In the genomic region with DNA sequence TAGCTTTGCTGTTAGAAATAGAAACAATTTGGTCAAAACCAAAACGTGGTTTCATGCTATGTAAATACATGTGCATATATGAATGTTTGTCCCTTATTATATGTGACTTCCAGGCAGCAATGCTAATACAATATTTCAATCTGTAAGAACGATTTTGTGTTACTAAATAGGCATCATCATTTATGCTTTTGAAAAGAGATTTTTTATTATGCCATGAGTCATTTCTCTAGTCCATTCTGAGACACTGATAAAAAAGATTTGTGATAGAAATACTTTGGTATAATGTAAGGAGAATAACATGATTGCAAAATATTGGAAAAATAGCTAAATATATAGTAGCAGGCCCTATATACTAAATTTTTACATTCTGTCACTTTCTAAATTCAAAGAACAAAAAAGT, we compare ENCODE assay signal across 17 cellular contexts. TPM values are rescaled to one million over a fixed set of nuclear protein-coding genes. Genes with fewer than 3 reads are reported as not detected.
A peak's percentile ranks its signal among the peaks of the same experiment; 100 is the strongest.
DNase-seq lines count a peak whose midpoint lies in the region; ATAC-seq and TF ChIP-seq lines count a peak whose summit lies in the region.
"Had no signal": no experiment of that assay in that cellular context is flagged by ENCODE, and none has a peak within 500 bp of the region (broad histone marks: within the 10 kb centered on the region; RNA-seq: fewer than 3 reads in every experiment).

No MANE protein-coding gene starts in this region.

- DNase-seq in heart left ventricle: no peak
- DNase-seq in Right ventricle myocardium inferior (ENCODE audit: missing footprints): no peak
- no peak for DNase-seq in coronary artery (ENCODE audit: low spot score)
- no peak for DNase-seq in uterus
- DNase-seq in SW480 (ENCODE audit: low spot score): no peak
- DNase-seq in stimulated activated CD8-positive, alpha-beta memory T cell treated with anti-CD3 and anti-CD28 coated beads, Interleukin-4, amount 100 ng/mL, for 48 hours: no peak
- DNase-seq in posterior vena cava (ENCODE audit: low spot score): no peak
- DNase-seq: 8988T; activated CD4-positive, alpha-beta T cell treated with anti-CD3 and anti-CD28 coated beads, Interleukin-2, amount 50 U/mL, for 4 hours; activated T-cell treated with anti-CD3 and anti-CD28 coated beads, Interleukin-2, amount 50 U/mL, for 24 hours; CD4-positive, CD25-positive, alpha-beta regulatory T cell; effector CD4-positive, alpha-beta T cell; NCI-H1092 treated with DMSO at 0.1 percent for 48 hours; right lobe of liver; stimulated activated CD4-positive, alpha-beta T cell treated with anti-CD3 and anti-CD28 coated beads, Interleukin-2, amount 100 ng/mL, for 48 hours had no signal

- WGBS in heart left ventricle, 4 donors: 35 to 70% (median 55%) methylated on average over 2 of the region's 2 CpGs

- ATAC-seq in heart left ventricle: no peak
- ATAC-seq in Right ventricle myocardium inferior: no peak
- ATAC-seq: activated naive CD4-positive, alpha-beta T cell treated with anti-CD3 and anti-CD28 coated beads, Interleukin-2, amount 50 U/mL, for 72 hours had no signal

- H3K4me3 ChIP-seq in heart left ventricle: no peak overlapping the region
- H3K4me3 ChIP-seq in coronary artery: no peak overlapping the region
- H3K4me3 ChIP-seq in muscle layer of duodenum (ENCODE audit: low read depth in 1 of 2, low read length in 2 of 2): no peak overlapping the region
- no peak overlapping the region for H3K4me3 ChIP-seq in uterus
- H3K4me3 ChIP-seq: right lobe of liver had no signal

- H3K36me3 ChIP-seq in heart left ventricle (no peaks in the 10 kb centered on the region), muscle layer of duodenum (ENCODE audit: control insufficient read depth in 1 of 2, insufficient read depth in 2 of 2, low read length in 2 of 2) (no peaks in the 10 kb centered on the region), uterus (no peaks in the 10 kb centered on the region)
- H3K36me3 ChIP-seq: right lobe of liver had no signal

- intact Hi-C loops in heart left ventricle (cut with DNase I): no loop called here
- intact Hi-C loops in Right ventricle myocardium inferior (cut with DNase I): no loop called here
- intact Hi-C loops in uterus (cut with DNase I; ENCODE audit: low total_unique reads): no loop called here
- intact Hi-C loops in posterior vena cava (cut with DNase I): no loop called here

- TF ChIP-seq CTCF in heart left ventricle (IDR thresholded peaks at IDR 0.05) (no peak), coronary artery (IDR thresholded peaks at IDR 0.05) (no peak), uterus (IDR thresholded peaks at IDR 0.05) (no peak)

- H3K4me1 ChIP-seq in heart left ventricle: peaks cover 0 to 68% (median 42%) of the 10 kb centered on the region in 12 donors
- peaks cover 4 to 27% of the 10 kb centered on the region in 2 donors for H3K4me1 ChIP-seq in muscle layer of duodenum (ENCODE audit: control insufficient read depth in 1 of 2, insufficient read depth in 2 of 2, low read length in 2 of 2)
- H3K4me1 ChIP-seq in uterus: peaks cover 0 to 10% of the 10 kb centered on the region in 2 donors
- H3K4me1 ChIP-seq: right lobe of liver had no signal

- no peak for TF ChIP-seq POLR2A in heart left ventricle (IDR thresholded peaks at IDR 0.05)
- TF ChIP-seq POLR2A in uterus (IDR thresholded peaks at IDR 0.05): no peak

- H3K27me3 ChIP-seq in heart left ventricle (no peaks in the 10 kb centered on the region), muscle layer of duodenum (ENCODE audit: low read depth, low read length) (no peaks in the 10 kb centered on the region), uterus (no peaks in the 10 kb centered on the region)
- H3K27me3 ChIP-seq: right lobe of liver had no signal

- H3K27ac ChIP-seq in heart left ventricle (peak overlapping the region in 10 of 12 donors; percentile 49 to 94 (median 77)), coronary artery (peak overlapping the region; percentile 74 to 81), muscle layer of duodenum (ENCODE audit: low read length) (peak overlapping the region; percentile 53), uterus (peak overlapping the region; percentile 78 to 96)
- H3K27ac ChIP-seq: right lobe of liver had no signal

- no peaks in the 10 kb centered on the region for H3K9me3 ChIP-seq in heart left ventricle
- no peaks in the 10 kb centered on the region for H3K9me3 ChIP-seq in muscle layer of duodenum (ENCODE audit: control insufficient read depth in 1 of 2, low read length in 2 of 2)
- no peaks in the 10 kb centered on the region for H3K9me3 ChIP-seq in uterus
- H3K9me3 ChIP-seq: right lobe of liver had no signal

RNA-seq across cellular contexts. Expression of gene SYNPO2, which starts 28.9 kb away (rescaled TPM):
- 100 to 1,000 TPM; 151 to 290 (median 247) TPM for total RNA-seq in heart left ventricle
- polyA plus RNA-seq in heart left ventricle: 10 to 100 TPM; 31.2 to 72.4 TPM
- 206 TPM for total RNA-seq in Right ventricle myocardium inferior
- 100 to 1,000 TPM; 144 to 400 (median 228) TPM for total RNA-seq in uterus
- 1,000 to 10,000 TPM in 1 of 2 donors, 100 to 1,000 TPM in 1; 960 to 1,079 TPM for total RNA-seq in posterior vena cava
